In genomic region chr19:56315076-56315828, GRCh38 we compare ENCODE assay signal across 8 cellular contexts. TPM values are rescaled to one million over a fixed set of nuclear protein-coding genes. Genes with fewer than 3 reads are reported as not detected.
A peak's percentile ranks its signal among the peaks of the same experiment; 100 is the strongest.
DNase-seq lines count a peak whose midpoint lies in the region; ATAC-seq and TF ChIP-seq lines count a peak whose summit lies in the region.

No MANE protein-coding gene starts in this region.

- TF ChIP-seq CTCF in GM13977 (IDR thresholded peaks at IDR 0.05; ENCODE audit: extremely low read depth, insufficient read depth, missing control alignments) (no peak), upper lobe of left lung (IDR thresholded peaks at IDR 0.05) (no peak)

- peak overlapping the region; percentile 95 to 97 (median 96) for H3K27ac ChIP-seq in upper lobe of left lung

- H3K36me3 ChIP-seq in upper lobe of left lung: peaks cover 0 to 20% (median 2%) of the 10 kb centered on the region in 4 donors

- ATAC-seq in HG02884 (IDR thresholded peaks at IDR 0.05; ENCODE audit: unreplicated experiment) (peak; percentile 65), left cardiac atrium (peak; percentile 94 to 97), upper lobe of left lung (ENCODE audit: low FRiP score in 2 of 2) (peak; percentile 96 to 97)

- in situ Hi-C loops in GM13977 (cut with MboI; ENCODE audit: low pct_unique_long_range_greater_than_20kb, low sequenced_read_pairs, unreplicated experiment): loop anchor here (25.0 kb wide), 1 partner anchor 628 kb away; the partner anchor contains the start of gene EPN1

- no peaks in the 10 kb centered on the region for H3K27me3 ChIP-seq in upper lobe of left lung

- intact Hi-C loops in left cardiac atrium (cut with DNase I): no loop called here
- intact Hi-C loops in posterior cingulate gyrus (cut with DNase I): loop anchor here (10.0 kb wide), 2 partner anchors 60 to 80 kb away; partner anchors contain the start of gene ZNF582

- H3K4me3 ChIP-seq in upper lobe of left lung: peak overlapping the region; percentile 62 to 81 (median 68)

- DNase-seq in GM13977 (ENCODE audit: low spot score) (peak; percentile 88), NCI-H146 treated with DMSO at 0.1 percent for 48 hours (lab: John Stamatoyannopoulos, UW; ENCODE audit: unreplicated experiment) (peak; percentile 99), T-helper 1 cell (peak; percentile 79 to 96 (median 87)), amniotic stem cell (lab: John Stamatoyannopoulos, UW) (peak; percentile 90), left cardiac atrium (peak; percentile 94), posterior cingulate gyrus (peak; percentile 90 to 99 (median 94)), upper lobe of left lung (peak; percentile 90 to 94)

- peaks cover 13 to 17% (median 15%) of the 10 kb centered on the region in 4 donors for H3K4me1 ChIP-seq in upper lobe of left lung

- 2% methylated on average over 21 to 30 of the region's 37 CpGs for WGBS in upper lobe of left lung, 2 donors

- peak in 1 of 4 donors; percentile 42 for TF ChIP-seq POLR2A in upper lobe of left lung (IDR thresholded peaks at IDR 0.05)

- no peaks in the 10 kb centered on the region for H3K9me3 ChIP-seq in upper lobe of left lung

- TF ChIP-seq EP300 in upper lobe of left lung (IDR thresholded peaks at IDR 0.05): no peak

RNA-seq across cellular contexts. Expression of gene ZSCAN5A, which starts 0.6 kb away (rescaled TPM):
- total RNA-seq in left cardiac atrium (10 to 100 TPM; 16.4 to 18.4 TPM), upper lobe of left lung (10 to 100 TPM in 4 of 6 donors, 1 to 10 TPM in 2; 6.2 to 18.6 (median 11.3) TPM)

RNA-seq across cellular contexts. Expression of gene EDDM13, which starts 42.7 kb away (rescaled TPM):
- total RNA-seq in left cardiac atrium (not detected), upper lobe of left lung (1 to 10 TPM in 1 of 6 donors, under 1 TPM in 1, not detected in 4; 0.89 to 1.2 TPM)

Comparison
In these comparisons a context has a peak if more than half of its experiments do, and no peak if none do; other contexts are left out.
1. Peak in every context shown above with its lines: DNase-seq, ATAC-seq, H3K4me3 ChIP-seq and H3K27ac ChIP-seq.